In genomic region chr19:23273022-23273593, GRCh38 we compare ENCODE assay signal across 1 cellular context.
TF ChIP-seq lines count a peak whose summit lies in the region.

No MANE protein-coding gene starts in this region.

TF ChIP-seq in liver, 16 proteins besides CTCF, POLR2A, EP300 and RAD21 (continued from another document):
- TF ChIP-seq ZBTB33 (IDR thresholded peaks at IDR 0.05) = no peak
- no peak for TF ChIP-seq GABPA (IDR thresholded peaks at IDR 0.05 in 1 of 2, conservative IDR thresholded peaks at IDR 0.05 in 1 of 2)
- TF ChIP-seq SP1 (IDR thresholded peaks at IDR 0.05) = no peak
